In the genomic region with DNA sequence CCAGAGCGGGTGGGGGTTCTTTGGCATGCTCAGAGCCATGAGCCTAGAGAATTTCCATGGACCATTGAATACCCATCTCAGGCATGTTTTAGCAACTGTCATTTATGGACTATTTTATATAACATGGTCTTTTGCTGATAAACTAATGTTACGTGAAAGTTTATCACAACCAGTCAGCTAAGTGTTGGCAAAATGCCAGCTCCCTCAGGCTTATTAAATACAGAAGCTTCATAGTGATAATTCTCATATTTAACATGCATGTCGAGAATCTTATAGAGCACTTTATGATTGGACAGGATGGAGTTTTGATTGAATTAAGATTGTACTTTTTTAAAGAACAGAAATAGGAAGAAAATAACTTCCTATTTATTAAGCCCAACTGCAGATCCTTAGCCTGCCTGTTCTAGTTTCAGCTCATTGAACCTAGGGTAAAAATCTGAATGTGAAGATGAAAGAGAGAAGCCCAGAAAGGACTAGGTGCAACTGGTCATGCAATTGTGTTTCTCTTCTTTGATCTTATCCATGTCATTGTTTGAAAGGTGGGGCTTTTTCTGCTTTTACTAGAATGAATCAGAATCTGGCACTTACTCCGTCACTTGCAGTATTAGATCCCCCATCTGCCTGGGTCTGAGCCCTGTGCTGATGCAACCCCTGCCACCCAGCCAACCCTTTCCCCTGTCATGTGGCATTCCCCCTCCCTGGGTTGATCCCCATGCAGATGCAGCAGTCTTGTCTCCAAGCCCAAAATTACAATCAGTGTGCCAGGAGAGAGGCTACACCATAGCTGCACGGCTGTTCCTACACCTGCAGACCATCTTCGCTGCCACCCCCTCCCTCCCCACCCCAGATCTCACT, we compare ENCODE assay signal across 11 cellular contexts.
DNase-seq lines count a peak whose midpoint lies in the region; ATAC-seq, FAIRE-seq and TF ChIP-seq lines count a peak whose summit lies in the region.
"Had no signal": no experiment of that assay in that cellular context is flagged by ENCODE, and none has a peak within 500 bp of the region (broad histone marks: within the 10 kb centered on the region; RNA-seq: fewer than 3 reads in every experiment).

No MANE protein-coding gene starts in this region.

- WGBS in body of pancreas, 2 donors: 69% methylated on average over 6 of the region's 6 CpGs

- peak; percentile 95 for ATAC-seq in GM18502 (IDR thresholded peaks at IDR 0.05; ENCODE audit: poor library complexity, unreplicated experiment)
- ATAC-seq in GM19438 (IDR thresholded peaks at IDR 0.05; ENCODE audit: low read depth, unreplicated experiment): peak; percentile 74
- peak; percentile 74 for ATAC-seq in HG03103 (IDR thresholded peaks at IDR 0.05; ENCODE audit: low read depth, unreplicated experiment)
- peak; percentile 91 for ATAC-seq in activated naive CD8-positive, alpha-beta T cell treated with anti-CD3 and anti-CD28 coated beads, Interleukin-2, amount 50 U/mL, for 24 hours
- ATAC-seq in body of pancreas: no peak
- ATAC-seq: naive thymus-derived CD8-positive, alpha-beta T cell; WTC11 had no signal

- FAIRE-seq in urothelium cell line (lab: Jason Lieb, UNC): no peak

- intact Hi-C loops in body of pancreas (cut with DNase I): no loop called here

- H3K27me3 Mint-ChIP-seq in activated naive CD8-positive, alpha-beta T cell treated with anti-CD3 and anti-CD28 coated beads, Interleukin-2, amount 50 U/mL, for 24 hours: peaks cover 15% of the 10 kb centered on the region

- H3K4me3 Mint-ChIP-seq in activated naive CD8-positive, alpha-beta T cell treated with anti-CD3 and anti-CD28 coated beads, Interleukin-2, amount 50 U/mL, for 24 hours: no peak overlapping the region
- H3K4me3 Mint-ChIP-seq: naive thymus-derived CD8-positive, alpha-beta T cell; WTC11 had no signal

- H3K4me1 ChIP-seq in body of pancreas: no peaks in the 10 kb centered on the region

- TF ChIP-seq POLR2A in body of pancreas (IDR thresholded peaks at IDR 0.05): no peak

- DNase-seq in activated naive CD8-positive, alpha-beta T cell treated with anti-CD3 and anti-CD28 coated beads, Interleukin-2, amount 50 U/mL, for 24 hours: peak; percentile 13
- no peak for DNase-seq in germinal center (ENCODE audit: low spot score)
- DNase-seq in urothelium cell line (ENCODE audit: low spot score): no peak
- DNase-seq in body of pancreas: no peak
- no peak for DNase-seq in activated effector memory CD4-positive, alpha-beta T cell treated with Interleukin-2 at 50 U/mL for 16 hours
- DNase-seq: naive thymus-derived CD8-positive, alpha-beta T cell; NCI-H2227 treated with DMSO at 0.1 percent for 48 hours had no signal

- H3K9me3 ChIP-seq in body of pancreas: no peaks in the 10 kb centered on the region

- H3K36me3 Mint-ChIP-seq in activated naive CD8-positive, alpha-beta T cell treated with anti-CD3 and anti-CD28 coated beads, Interleukin-2, amount 50 U/mL, for 24 hours (ENCODE audit: low read depth): no peaks in the 10 kb centered on the region

- no peaks in the 10 kb centered on the region for H3K27me3 ChIP-seq in body of pancreas

- H3K4me1 Mint-ChIP-seq in activated naive CD8-positive, alpha-beta T cell treated with anti-CD3 and anti-CD28 coated beads, Interleukin-2, amount 50 U/mL, for 24 hours: no peaks in the 10 kb centered on the region
- H3K4me1 Mint-ChIP-seq: naive thymus-derived CD8-positive, alpha-beta T cell had no signal

- no peaks in the 10 kb centered on the region for H3K9me3 Mint-ChIP-seq in activated naive CD8-positive, alpha-beta T cell treated with anti-CD3 and anti-CD28 coated beads, Interleukin-2, amount 50 U/mL, for 24 hours

- H3K4me3 ChIP-seq in body of pancreas: no peak overlapping the region

- H3K36me3 ChIP-seq in body of pancreas (replicated peaks in 1 of 2; ENCODE audit: insufficient read depth in 1 of 2, low read depth in 2 of 2): no peaks in the 10 kb centered on the region

- H3K27ac Mint-ChIP-seq in activated naive CD8-positive, alpha-beta T cell treated with anti-CD3 and anti-CD28 coated beads, Interleukin-2, amount 50 U/mL, for 24 hours: no peak overlapping the region

- no peak overlapping the region for H3K27ac ChIP-seq in body of pancreas

- no peak for TF ChIP-seq CTCF in body of pancreas (IDR thresholded peaks at IDR 0.05)
